Comparison of ENCODE assay signal across 22 cellular contexts in the genomic region with DNA sequence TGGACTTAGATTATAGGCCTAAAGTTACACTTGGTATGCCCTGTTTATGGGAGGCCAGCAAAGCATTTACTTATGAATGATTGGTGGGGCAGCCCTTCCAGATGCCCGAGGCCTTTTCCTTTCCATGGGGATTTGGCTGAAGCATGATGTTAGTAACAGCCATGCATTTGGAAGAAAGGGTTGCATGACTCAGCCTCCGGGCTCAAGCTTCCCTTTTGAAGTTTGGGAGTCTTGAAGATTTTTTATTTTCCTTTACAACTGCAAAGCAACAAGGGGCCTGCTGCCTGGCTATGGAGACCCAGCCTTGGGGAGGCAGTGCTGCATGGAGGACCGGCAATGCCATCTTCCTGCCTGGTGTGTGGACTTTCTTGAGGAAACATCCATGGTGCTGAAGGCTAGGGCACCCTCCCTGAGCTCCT.
"Had no signal": no experiment of that assay in that cellular context is flagged by ENCODE, and none has a peak within 500 bp of the region (broad histone marks: within the 10 kb centered on the region; RNA-seq: fewer than 3 reads in every experiment).

No MANE protein-coding gene starts in this region.

- H3K27me3 ChIP-seq: brain microvascular endothelial cell, colonic mucosa, gastroesophageal sphincter, heart right ventricle, right atrium auricular region, stomach, testis had no signal

- FAIRE-seq: endometrium, TTC549 had no signal

- H3K36me3 ChIP-seq: brain microvascular endothelial cell, colonic mucosa, gastroesophageal sphincter, heart right ventricle, prostate gland, right atrium auricular region, stomach had no signal

- H3K4me3 ChIP-seq: colonic mucosa, gastroesophageal sphincter, heart right ventricle, mucosa of descending colon, prostate gland, right atrium auricular region, stomach, testis had no signal

- DNase-seq: activated CD4-positive, alpha-beta memory T cell treated with anti-CD3 and anti-CD28 coated beads for 36 hours; activated CD4-positive, alpha-beta T cell treated with anti-CD3 and anti-CD28 coated beads for 4 hours; activated CD8-positive, alpha-beta memory T cell treated with anti-CD3 and anti-CD28 coated beads, Interleukin-2, amount 10 ng/mL, durations not matched to agents 7 days and 5 days; activated naive CD4-positive, alpha-beta T cell; activated naive CD8-positive, alpha-beta T cell treated with anti-CD3 and anti-CD28 coated beads, Interleukin-2, amount 10 ng/mL, durations not matched to agents 7 days and 5 days; activated T-cell treated with anti-CD3 and anti-CD28 coated beads, Interleukin-2, amount 50 U/mL, for 1 hour; amygdala; brain microvascular endothelial cell; colonic mucosa; erythroblast; heart right ventricle; immature natural killer cell; left ventricle myocardium superior; mucosa of descending colon; naive thymus-derived CD8-positive, alpha-beta T cell; stomach; testis had no signal

- H3K27ac ChIP-seq: brain microvascular endothelial cell, colonic mucosa, gastroesophageal sphincter, heart right ventricle, prostate gland, right atrium auricular region, stomach, testis had no signal

- H3K4me1 ChIP-seq: colonic mucosa, heart right ventricle, prostate gland, right atrium auricular region, stomach, testis had no signal
